ENCODE assay signal across 8 cellular contexts in the genomic region with DNA sequence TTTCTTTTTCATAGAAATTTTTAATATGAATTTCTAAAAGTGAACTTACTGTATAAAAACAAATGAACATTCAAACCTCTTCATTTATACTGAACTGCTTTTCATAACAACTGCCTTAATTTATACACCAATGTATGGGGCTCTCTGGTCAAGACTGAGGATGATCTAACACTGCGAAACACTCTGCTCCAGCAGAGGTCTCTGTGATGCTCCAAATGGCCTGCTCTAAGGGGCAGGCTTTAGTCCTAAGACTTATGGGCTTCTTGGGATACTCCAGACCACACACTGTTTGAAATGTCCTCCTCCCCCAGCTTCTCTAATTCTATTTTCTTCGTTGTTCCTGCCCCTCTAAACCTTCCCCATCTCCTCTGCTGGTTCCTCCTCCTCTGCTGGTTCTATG. TPM values are rescaled to one million over a fixed set of nuclear protein-coding genes. Genes with fewer than 3 reads are reported as not detected.
DNase-seq lines count a peak whose midpoint lies in the region; ATAC-seq and TF ChIP-seq lines count a peak whose summit lies in the region.

No MANE protein-coding gene starts in this region.

- intact Hi-C loops in heart right ventricle (cut with DNase I) (loop anchor here in 1 of 10 donors (10.0 kb wide), 1 partner anchor 167 kb away; no protein-coding TSS in a partner anchor), cardiac septum (cut with DNase I) (no loop called here), vagina (cut with DNase I) (no loop called here), posterior vena cava (cut with DNase I) (no loop called here)

- no peaks in the 10 kb centered on the region for H3K9me3 ChIP-seq in heart right ventricle
- no peaks in the 10 kb centered on the region for H3K9me3 ChIP-seq in vagina

- H3K4me1 ChIP-seq in heart right ventricle (no peaks in the 10 kb centered on the region), foreskin keratinocyte (no peaks in the 10 kb centered on the region), vagina (no peaks in the 10 kb centered on the region)

- H3K27ac ChIP-seq in heart right ventricle = no peak overlapping the region
- no peak overlapping the region for H3K27ac ChIP-seq in foreskin keratinocyte
- H3K27ac ChIP-seq in vagina = no peak overlapping the region

- DNase-seq in heart right ventricle (no peak), cardiac septum (ENCODE audit: low spot score) (no peak), SK-N-DZ (ENCODE audit: low spot score) (peak; percentile 15), foreskin keratinocyte (no peak), vagina (ENCODE audit: extremely low spot score in 2 of 2) (no peak), posterior vena cava (ENCODE audit: low spot score) (no peak), epidermal melanocyte (ENCODE audit: insufficient read length, low spot score) (no peak)
- DNase-seq in activated CD8-positive, alpha-beta memory T cell treated with anti-CD3 and anti-CD28 coated beads, Interleukin-2, amount 50 U/mL, for 4 hours = no peak

- TF ChIP-seq POLR2A in vagina (IDR thresholded peaks at IDR 0.05) = no peak

- peaks cover 0 to 98% (median 20%) of the 10 kb centered on the region in 9 donors for H3K36me3 ChIP-seq in heart right ventricle
- H3K36me3 ChIP-seq in vagina = peaks cover 0 to 14% of the 10 kb centered on the region in 2 donors

- ATAC-seq in heart right ventricle (peak in 4 of 8 donors; percentile 51 to 61 (median 59)), foreskin keratinocyte (no peak)

- WGBS in heart right ventricle, 2 donors = 76 to 83% methylated on average over 2 of the region's 2 CpGs

- TF ChIP-seq CTCF in heart right ventricle (IDR thresholded peaks at IDR 0.05) (peak in 5 of 9 donors; percentile 8 to 48 (median 36)), foreskin keratinocyte (conservative IDR thresholded peaks at IDR 0.05) (peak; percentile 6), vagina (IDR thresholded peaks at IDR 0.05) (no peak)

- no peak overlapping the region for H3K4me3 ChIP-seq in heart right ventricle
- H3K4me3 ChIP-seq in vagina = no peak overlapping the region

- no peaks in the 10 kb centered on the region for H3K27me3 ChIP-seq in heart right ventricle
- no peaks in the 10 kb centered on the region for H3K27me3 ChIP-seq in foreskin keratinocyte
- no peaks in the 10 kb centered on the region for H3K27me3 ChIP-seq in vagina

RNA-seq across cellular contexts. Expression of a gene that starts 58.5 kb away (rescaled TPM):
- total RNA-seq in heart right ventricle = 10 to 100 TPM; 34.7 to 58.8 (median 46.0) TPM
- 10 to 100 TPM in 1 of 2 donors, 1 to 10 TPM in 1; 6.0 to 27.2 TPM for polyA plus RNA-seq in heart right ventricle
- 30.9 TPM for total RNA-seq in cardiac septum
- 16.8 and 18.7 TPM in 2 replicates for polyA plus RNA-seq in SK-N-DZ (2014; cell fraction: cytosol; rRNA removed)
- polyA plus RNA-seq in SK-N-DZ (2014; cell fraction: nucleus; rRNA removed) = 21.6 and 22.9 TPM in 2 replicates
- 0.65 and 0.92 TPM in 2 replicates for total RNA-seq in foreskin keratinocyte
- polyA plus RNA-seq in foreskin keratinocyte = 0.07 and 0.11 TPM in 2 replicates
- 63.3 TPM for total RNA-seq in vagina
- 10 to 100 TPM; 75.0 to 80.4 TPM for total RNA-seq in posterior vena cava

Comparison
In these comparisons a context has a peak if more than half of its experiments do, and no peak if none do; other contexts are left out.
1. CTCF ChIP-seq: peak in heart right ventricle (5 of 9) and foreskin keratinocyte (single experiment); none in vagina (0 of 3).
2. RNA of a gene that starts 58.5 kb away (total RNA-seq): 75.0 to 80.4 TPM in posterior vena cava, 63.3 TPM in vagina (single experiment), 34.7 to 58.8 TPM in heart right ventricle and 30.9 TPM in cardiac septum (single experiment); 0.65 to 0.92 TPM in foreskin keratinocyte; every median in the first group is over 10 times any median in the second.